Comparison of ENCODE assay signal across 15 cellular contexts in the genomic region with DNA sequence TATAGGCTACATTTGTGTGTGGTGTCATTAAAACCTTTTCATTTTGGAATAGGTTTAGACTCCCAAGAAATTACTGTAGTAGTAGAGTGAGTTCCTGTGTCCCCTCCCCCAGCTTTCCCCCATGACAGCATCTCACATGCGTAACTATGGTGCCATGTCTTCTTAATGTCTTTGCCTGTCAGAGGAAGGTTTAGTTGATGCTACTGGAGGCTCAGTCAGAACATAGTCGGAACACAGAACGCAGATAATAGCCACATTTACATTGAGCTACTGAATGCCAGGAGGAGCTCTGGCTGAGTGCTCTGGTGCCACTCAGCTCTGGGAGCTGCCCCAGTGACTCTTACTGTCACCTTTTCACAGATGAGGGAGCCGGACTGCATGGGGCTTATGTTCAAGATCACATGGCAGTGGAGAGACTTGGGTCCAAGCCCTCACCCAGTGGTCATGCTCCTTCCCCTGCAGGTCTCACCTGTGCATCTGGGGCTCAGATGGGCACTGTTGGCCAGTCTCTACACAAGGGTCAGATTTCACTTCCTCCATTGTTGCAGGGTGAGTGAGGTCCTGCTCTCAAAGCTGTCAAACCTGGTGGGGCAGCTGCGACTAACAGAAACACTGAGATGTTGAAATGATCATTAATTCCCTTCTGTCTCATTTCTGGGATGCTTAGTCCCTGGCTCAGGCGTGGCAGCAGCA.
A peak's percentile ranks its signal among the peaks of the same experiment; 100 is the strongest.
DNase-seq lines count a peak whose midpoint lies in the region; ATAC-seq, FAIRE-seq and TF ChIP-seq lines count a peak whose summit lies in the region.
"Had no signal": no experiment of that assay in that cellular context is flagged by ENCODE, and none has a peak within 500 bp of the region (broad histone marks: within the 10 kb centered on the region; RNA-seq: fewer than 3 reads in every experiment).

No MANE protein-coding gene starts in this region.

- intact Hi-C loops in heart right ventricle (cut with DNase I) = loop anchor here in 4 of 10 donors (5.0 kb wide), 3 partner anchors 52 to 78 kb away; no protein-coding TSS in a partner anchor
- intact Hi-C loops in pancreas (cut with DNase I) = no loop called here

- no peak for FAIRE-seq in pancreas (lab: Jason Lieb, UNC)

- DNase-seq in COLO668 (lab: John Stamatoyannopoulos, UW; ENCODE audit: unreplicated experiment) (peak; percentile 40), NCI-H69 (lab: John Stamatoyannopoulos, UW) (peak; percentile 67), heart right ventricle (no peak), pancreas (peak in 1 of 6 donors; percentile 41), NCI-H1048 (lab: John Stamatoyannopoulos, UW) (no peak), NCI-H82 (lab: John Stamatoyannopoulos, UW) (no peak)
- DNase-seq in stimulated activated naive CD8-positive, alpha-beta T cell treated with anti-CD3 and anti-CD28 coated beads, Interleukin-15, Interleukin-2, amounts not matched to agents 100 U/mL and 50 U/mL, for 24 hours = no peak
- DNase-seq: activated CD4-positive, alpha-beta T cell treated with anti-CD3 and anti-CD28 coated beads for 4 hours; activated effector memory CD4-positive, alpha-beta T cell treated with anti-CD3 and anti-CD28 coated beads, Interleukin-2, amount 50 U/mL, for 16 hours; CD8-positive, alpha-beta memory T cell; MM.1S; nephron progenitor cell; stimulated activated naive CD4-positive, alpha-beta T cell had no signal

- no peaks in the 10 kb centered on the region for H3K9me3 ChIP-seq in heart right ventricle
- no peaks in the 10 kb centered on the region for H3K9me3 ChIP-seq in pancreas

- H3K27ac ChIP-seq in heart right ventricle (peak overlapping the region in 9 of 10 donors; percentile 43 to 92 (median 78)), pancreas (peak overlapping the region; percentile 3 to 78 (median 68))
- H3K27ac ChIP-seq: SK-N-MC had no signal

- ATAC-seq in heart right ventricle (peak in 1 of 8 donors; percentile 11), pancreas (peak; percentile 35 to 48 (median 39)), GM19397 (IDR thresholded peaks at IDR 0.05; ENCODE audit: unreplicated experiment) (no peak)
- ATAC-seq in stimulated activated naive CD8-positive, alpha-beta T cell treated with anti-CD3 and anti-CD28 coated beads, Interleukin-15, Interleukin-2, amounts not matched to agents 100 U/mL and 50 U/mL, for 24 hours = no peak

- H3K4me3 ChIP-seq in heart right ventricle (no peak overlapping the region), pancreas (no peak overlapping the region)
- H3K4me3 ChIP-seq: SK-N-MC had no signal

- 65 to 76% methylated on average over 6 of the region's 6 CpGs for WGBS in heart right ventricle, 2 donors
- WGBS in pancreas, 2 donors = 62 to 66% methylated on average over 6 of the region's 6 CpGs

- peaks cover 0 to 2% (median 0%) of the 10 kb centered on the region in 9 donors for H3K36me3 ChIP-seq in heart right ventricle
- H3K36me3 ChIP-seq in pancreas = no peaks in the 10 kb centered on the region

- H3K27me3 ChIP-seq in heart right ventricle (no peaks in the 10 kb centered on the region), pancreas (no peaks in the 10 kb centered on the region)

- H3K4me1 ChIP-seq in heart right ventricle (peaks cover 7 to 72% (median 57%) of the 10 kb centered on the region in 9 donors), pancreas (peaks cover 21 to 42% (median 30%) of the 10 kb centered on the region in 3 donors)

- TF ChIP-seq CTCF in heart right ventricle (IDR thresholded peaks at IDR 0.05) (no peak), pancreas (IDR thresholded peaks at IDR 0.05) (no peak)

Comparison
In these comparisons a context has a peak if more than half of its experiments do, and no peak if none do; other contexts are left out.
1. DNase-seq: peak in COLO668 (single experiment) and NCI-H69 (single experiment); none in heart right ventricle (0 of 2), NCI-H1048 (single experiment), NCI-H82 (single experiment) and stimulated activated naive CD8-positive, alpha-beta T cell treated with anti-CD3 and anti-CD28 coated beads, Interleukin-15, Interleukin-2, amounts not matched to agents 100 U/mL and 50 U/mL, for 24 hours (single experiment).
2. ATAC-seq: peak in pancreas (4 of 4); none in GM19397 (single experiment) and stimulated activated naive CD8-positive, alpha-beta T cell treated with anti-CD3 and anti-CD28 coated beads, Interleukin-15, Interleukin-2, amounts not matched to agents 100 U/mL and 50 U/mL, for 24 hours (single experiment).